Comparison of ENCODE assay signal across 17 cellular contexts in genomic region chr15:99228120-99228770, GRCh38. TPM values are rescaled to one million over a fixed set of nuclear protein-coding genes. Genes with fewer than 3 reads are reported as not detected.
A peak's percentile ranks its signal among the peaks of the same experiment; 100 is the strongest.
DNase-seq lines count a peak whose midpoint lies in the region; ATAC-seq, FAIRE-seq and TF ChIP-seq lines count a peak whose summit lies in the region.
"Had no signal": no experiment of that assay in that cellular context is flagged by ENCODE, and none has a peak within 500 bp of the region (broad histone marks: within the 10 kb centered on the region; RNA-seq: fewer than 3 reads in every experiment).

No MANE protein-coding gene starts in this region.

- intact Hi-C loops in right lobe of liver (cut with DNase I) = no loop called here
- intact Hi-C loops in HepG2 (cut with micrococcal nuclease; ENCODE audit: unreplicated experiment) = no loop called here
- intact Hi-C loops in sigmoid colon (cut with DNase I) = no loop called here

- POLR2A ChIA-PET in HepG2 (lab: Yijun Ruan, JAX) = no interaction called here

- TF ChIP-seq CTCF in right lobe of liver (IDR thresholded peaks at IDR 0.05) = no peak
- no peak for TF ChIP-seq CTCF in HepG2 (CRISPR knock-in tag; IDR thresholded peaks at IDR 0.05)
- no peak for TF ChIP-seq CTCF in LNCaP clone FGC (IDR thresholded peaks at IDR 0.05; ENCODE audit: control insufficient read depth, extremely low read depth, insufficient read depth)
- no peak for TF ChIP-seq CTCF in sigmoid colon (IDR thresholded peaks at IDR 0.05)

- TF ChIP-seq EP300 in HepG2 (IDR thresholded peaks at IDR 0.05; ENCODE audit: low read depth in 2 of 2, low read length in 2 of 2) = no peak
- TF ChIP-seq EP300 in HepG2 (CRISPR knock-in tag; IDR thresholded peaks at IDR 0.05; ENCODE audit: borderline replicate concordance) = no peak
- TF ChIP-seq EP300 in sigmoid colon (IDR thresholded peaks at IDR 0.05) = no peak

- H3K9me3 ChIP-seq in right lobe of liver = no peaks in the 10 kb centered on the region
- H3K9me3 ChIP-seq in HepG2 (ENCODE audit: low read length) = no peaks in the 10 kb centered on the region
- peaks cover 0 to 2% (median 0%) of the 10 kb centered on the region in 4 donors for H3K9me3 ChIP-seq in sigmoid colon
- H3K9me3 ChIP-seq: BLaER1 had no signal

- in situ Hi-C loops in HepG2 (cut with HindIII; ENCODE audit: extremely low pct_ligation_motif_present, low pct_unique_long_range_greater_than_20kb) = no loop called here

- H3K4me1 ChIP-seq in right lobe of liver (peaks cover 0 to 18% (median 2%) of the 10 kb centered on the region in 4 donors), HepG2 (ENCODE audit: insufficient read depth, low read length) (no peaks in the 10 kb centered on the region), sigmoid colon (no peaks in the 10 kb centered on the region)
- H3K4me1 ChIP-seq: BLaER1 had no signal

- TF ChIP-seq POLR2A in right lobe of liver (IDR thresholded peaks at IDR 0.05) (no peak), HepG2 (IDR thresholded peaks at IDR 0.05; ENCODE audit: insufficient read depth in 1 of 2, low read depth in 2 of 2, low read length in 2 of 2) (no peak), sigmoid colon (IDR thresholded peaks at IDR 0.05) (no peak)

- no peaks in the 10 kb centered on the region for H4K20me1 ChIP-seq in HepG2 (ENCODE audit: insufficient read depth, low read length)
- H4K20me1 ChIP-seq: BLaER1 had no signal

- no peak overlapping the region for H3K4me2 ChIP-seq in HepG2 (ENCODE audit: low read depth, low read length)
- H3K4me2 ChIP-seq: BLaER1 had no signal

- FAIRE-seq in HepG2 (lab: Jason Lieb, UNC) = no peak
- FAIRE-seq: GM12878, HTR-8/SVneo had no signal

- H3K27me3 ChIP-seq in right lobe of liver (no peaks in the 10 kb centered on the region), HepG2 (ENCODE audit: control insufficient read depth in 1 of 2, insufficient read depth in 2 of 2, low read length in 2 of 2) (no peaks in the 10 kb centered on the region), sigmoid colon (no peaks in the 10 kb centered on the region)
- H3K27me3 ChIP-seq: BLaER1 had no signal

- TF ChIP-seq RAD21 in HepG2 (CRISPR knock-in tag; IDR thresholded peaks at IDR 0.05) = no peak

- H3K36me3 ChIP-seq in right lobe of liver = peaks cover 0 to 11% (median 0%) of the 10 kb centered on the region in 4 donors
- H3K36me3 ChIP-seq in HepG2 (replicated peaks in 1 of 2; ENCODE audit: control insufficient read depth in 1 of 2, insufficient read depth in 2 of 2, low read length in 2 of 2) = peaks cover 5 to 30% of the 10 kb centered on the region in 2 experiments
- H3K36me3 ChIP-seq in sigmoid colon = peaks cover 0 to 50% (median 7%) of the 10 kb centered on the region in 4 donors
- H3K36me3 ChIP-seq: BLaER1 had no signal

- no TSS peak for BruUV-seq in HepG2 (replicated peaks; lab: Mats Ljungman, UMichigan)

- CTCF ChIA-PET in HepG2 (lab: Yijun Ruan, JAX; ENCODE audit: low intra/inter-chr PET ratio, low total read pairs) = no interaction called here

- H3K4me3 ChIP-seq in right lobe of liver (no peak overlapping the region), HepG2 (replicated peaks in 1 of 3; ENCODE audit: insufficient read depth in 1 of 3, low read depth in 2 of 3, low read length in 3 of 3) (no peak overlapping the region), LNCaP clone FGC (ENCODE audit: low read depth, low read length) (peak overlapping the region; percentile 7; the same call in 1 of the 2 replicates), sigmoid colon (no peak overlapping the region)
- H3K4me3 ChIP-seq: BLaER1, GM12878 had no signal

- DNase-seq in right lobe of liver (no peak), HepG2 (ENCODE audit: low spot score) (no peak), LNCaP clone FGC (ENCODE audit: low read depth) (peak; percentile 91), left lobe of liver (ENCODE audit: low spot score) (no peak), sigmoid colon (no peak)
- DNase-seq: Calu3; CD8-positive, alpha-beta T cell; DND-41; EL; GOT3; H7; HFFc6 had no signal

- H3K27ac ChIP-seq in right lobe of liver (no peak overlapping the region), HepG2 (ENCODE audit: extremely low read length, insufficient read depth, low read length) (no peak overlapping the region), sigmoid colon (no peak overlapping the region)
- H3K27ac ChIP-seq: BLaER1 had no signal

- H3K9ac ChIP-seq in HepG2 (ENCODE audit: insufficient read depth, low read depth, low read length) = no peak overlapping the region
- H3K9ac ChIP-seq: BLaER1 had no signal

- 21% methylated on average over 3 of the region's 3 CpGs for WGBS in right lobe of liver (ENCODE audit: insufficient coverage, low coverage, low lambda C conversion rate, missing lambda C conversion rate)
- 87% methylated on average over 3 of the region's 3 CpGs for WGBS in HepG2 (ENCODE audit: low lambda C conversion rate)
- WGBS in sigmoid colon, 2 donors = 88 to 98% methylated on average over 3 of the region's 3 CpGs

- no peak overlapping the region for H2AFZ ChIP-seq in HepG2 (ENCODE audit: low read length)

- ATAC-seq in right lobe of liver = peak; percentile 88 to 96 (median 89)
- no peak for ATAC-seq in HepG2
- peak; percentile 90 for ATAC-seq in left lobe of liver
- ATAC-seq in HG03196 (IDR thresholded peaks at IDR 0.05; ENCODE audit: unreplicated experiment) = no peak
- ATAC-seq: CD8-positive, alpha-beta T cell; GM12878; HCT116 had no signal

- H3K79me2 ChIP-seq in HepG2 (ENCODE audit: insufficient read depth, low read length) = no peaks in the 10 kb centered on the region

RNA-seq across cellular contexts. Expression of gene TTC23, which starts 21.1 kb away (rescaled TPM):
- total RNA-seq in right lobe of liver = 10 to 100 TPM in 3 of 6 experiments, 1 to 10 TPM in 3; 6.1 to 18.4 (median 9.1) TPM
- total RNA-seq in HepG2 (2016; rRNA removed; fragmentation: Illumina TruSeq; extraction: Trizol) = 11.7 and 17.2 TPM in 2 replicates
- 3.1 TPM in 2 replicates for total RNA-seq in HepG2 (2016; cell fraction: cytosol; rRNA removed; fragmentation: Illumina TruSeq; extraction: Trizol; ENCODE audit: low read depth)
- 11.4 and 15.4 TPM in 2 replicates for total RNA-seq in HepG2 (2016; cell fraction: insoluble cytoplasmic fraction; rRNA removed; fragmentation: Illumina TruSeq; extraction: Trizol)
- total RNA-seq in HepG2 (2016; cell fraction: membrane; rRNA removed; fragmentation: Illumina TruSeq; extraction: Trizol) = 5.6 and 6.5 TPM in 2 replicates
- 16.6 and 19.0 TPM in 2 replicates for total RNA-seq in HepG2 (2016; cell fraction: nucleus; rRNA removed; fragmentation: Illumina TruSeq; extraction: Trizol)
- 1.3 and 1.6 TPM in 2 replicates for polyA plus RNA-seq in HepG2 (2011; rRNA removed)
- polyA plus RNA-seq in HepG2 (2011; cell fraction: cytosol; rRNA removed) = 1.4 and 2.1 TPM in 2 replicates
- 3.2 and 3.5 TPM in 2 replicates for polyA plus RNA-seq in HepG2 (2011; cell fraction: nucleus; rRNA removed)
- 5.4 and 7.4 TPM in 2 replicates for polyA plus RNA-seq in HepG2 (2012)
- 0.81 and 0.99 TPM in 2 replicates for polyA plus RNA-seq in HepG2 (2016; cell fraction: cytosol; fragmentation: Illumina TruSeq; extraction: Trizol; ENCODE audit: low read depth)
- polyA plus RNA-seq in HepG2 (2016; cell fraction: insoluble cytoplasmic fraction; fragmentation: Illumina TruSeq; extraction: Trizol; ENCODE audit: low read depth) = 9.0 and 11.6 TPM in 2 replicates
- 2.2 and 2.5 TPM in 2 replicates for polyA plus RNA-seq in HepG2 (2016; cell fraction: membrane; fragmentation: Illumina TruSeq; extraction: Trizol; ENCODE audit: low read depth)
- 9.0 and 11.1 TPM in 2 replicates for polyA plus RNA-seq in HepG2 (2016; cell fraction: nucleus; fragmentation: Illumina TruSeq; extraction: Trizol; ENCODE audit: insufficient read depth, low read depth)
- 2.3 and 7.2 TPM in 2 replicates for polyA minus RNA-seq in HepG2 (2011; rRNA and poly(A)+ RNA removed; ENCODE audit: low replicate concordance)
- polyA minus RNA-seq in HepG2 (2011; cell fraction: cytosol; rRNA and poly(A)+ RNA removed) = 3.7 and 4.5 TPM in 2 replicates
- polyA minus RNA-seq in HepG2 (2011; cell fraction: nucleus; rRNA and poly(A)+ RNA removed) = 9.8 and 11.1 TPM in 2 replicates
- 9.0 TPM for total RNA-seq in left lobe of liver
- 10 to 100 TPM; 19.9 to 33.0 (median 24.8) TPM for total RNA-seq in sigmoid colon
- polyA plus RNA-seq in sigmoid colon = 1 to 10 TPM; 5.5 to 8.2 (median 7.2) TPM

RNA-seq across cellular contexts. Expression of gene LRRC28, which starts 23.0 kb away (rescaled TPM):
- total RNA-seq in right lobe of liver (10 to 100 TPM; 21.8 to 70.1 (median 31.9) TPM), HepG2 (2016; rRNA removed; fragmentation: Illumina TruSeq; extraction: Trizol) (17.5 and 18.8 TPM in 2 replicates), left lobe of liver (26.9 TPM), sigmoid colon (10 to 100 TPM; 23.1 to 52.3 (median 25.6) TPM)
- 22.7 and 24.8 TPM in 2 replicates for total RNA-seq in HepG2 (2016; cell fraction: cytosol; rRNA removed; fragmentation: Illumina TruSeq; extraction: Trizol; ENCODE audit: low read depth)
- total RNA-seq in HepG2 (2016; cell fraction: insoluble cytoplasmic fraction; rRNA removed; fragmentation: Illumina TruSeq; extraction: Trizol) = 14.6 and 18.6 TPM in 2 replicates
- 31.8 and 32.3 TPM in 2 replicates for total RNA-seq in HepG2 (2016; cell fraction: membrane; rRNA removed; fragmentation: Illumina TruSeq; extraction: Trizol)
- total RNA-seq in HepG2 (2016; cell fraction: nucleus; rRNA removed; fragmentation: Illumina TruSeq; extraction: Trizol) = 30.1 and 32.9 TPM in 2 replicates
- polyA plus RNA-seq in HepG2 (2011; rRNA removed) (20.3 and 21.3 TPM in 2 replicates), sigmoid colon (10 to 100 TPM; 13.6 to 27.0 (median 22.2) TPM)
- 15.8 and 22.4 TPM in 2 replicates for polyA plus RNA-seq in HepG2 (2011; cell fraction: cytosol; rRNA removed)
- polyA plus RNA-seq in HepG2 (2011; cell fraction: nucleus; rRNA removed) = 10.8 and 11.3 TPM in 2 replicates
- 17.0 and 18.9 TPM in 2 replicates for polyA plus RNA-seq in HepG2 (2012)
- polyA plus RNA-seq in HepG2 (2016; cell fraction: cytosol; fragmentation: Illumina TruSeq; extraction: Trizol; ENCODE audit: low read depth) = 31.2 and 42.1 TPM in 2 replicates
- polyA plus RNA-seq in HepG2 (2016; cell fraction: insoluble cytoplasmic fraction; fragmentation: Illumina TruSeq; extraction: Trizol; ENCODE audit: low read depth) = 19.6 and 23.7 TPM in 2 replicates
- polyA plus RNA-seq in HepG2 (2016; cell fraction: membrane; fragmentation: Illumina TruSeq; extraction: Trizol; ENCODE audit: low read depth) = 30.9 and 31.5 TPM in 2 replicates
- polyA plus RNA-seq in HepG2 (2016; cell fraction: nucleus; fragmentation: Illumina TruSeq; extraction: Trizol; ENCODE audit: insufficient read depth, low read depth) = 17.0 and 20.4 TPM in 2 replicates
- 13.5 and 23.8 TPM in 2 replicates for polyA minus RNA-seq in HepG2 (2011; rRNA and poly(A)+ RNA removed; ENCODE audit: low replicate concordance)
- polyA minus RNA-seq in HepG2 (2011; cell fraction: cytosol; rRNA and poly(A)+ RNA removed) = 8.9 and 11.3 TPM in 2 replicates
- polyA minus RNA-seq in HepG2 (2011; cell fraction: nucleus; rRNA and poly(A)+ RNA removed) = 64.1 and 71.5 TPM in 2 replicates

Comparison
In these comparisons a context has a peak if more than half of its experiments do, and no peak if none do; other contexts are left out.
1. ATAC-seq: peak in right lobe of liver (4 of 4) and left lobe of liver (single experiment); none in HepG2 (single experiment) and HG03196 (single experiment).